18 cellular contexts compared by ENCODE assay signal in the genomic region with DNA sequence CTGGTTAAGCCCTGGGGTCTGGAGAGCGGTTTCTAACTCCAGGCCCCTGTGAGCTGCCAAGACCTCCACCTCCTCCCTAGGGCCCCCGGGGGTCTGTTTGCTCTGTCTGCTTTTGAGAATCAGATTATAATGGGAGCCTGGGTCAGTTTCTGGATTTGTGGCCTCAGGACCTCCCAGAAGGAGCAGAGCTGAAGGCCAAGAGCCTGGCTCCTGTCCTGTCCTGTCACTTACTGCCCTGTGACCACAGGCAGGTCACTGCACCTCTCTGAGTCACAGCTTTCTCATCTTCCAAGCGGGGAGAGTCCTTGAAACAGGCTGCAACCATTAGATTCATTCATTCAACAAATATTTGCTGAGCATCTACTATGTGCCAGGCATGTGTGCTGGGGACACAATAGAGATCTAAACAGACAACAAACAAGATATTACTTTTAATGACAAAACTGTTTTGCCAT.
DNase-seq lines count a peak whose midpoint lies in the region; ATAC-seq and TF ChIP-seq lines count a peak whose summit lies in the region.
"Had no signal": no experiment of that assay in that cellular context is flagged by ENCODE, and none has a peak within 500 bp of the region (broad histone marks: within the 10 kb centered on the region; RNA-seq: fewer than 3 reads in every experiment).

No MANE protein-coding gene starts in this region.

- H3K4me1 ChIP-seq in mammary epithelial cell (ENCODE audit: insufficient read depth, low read length), result peaks cover 7% of the 10 kb centered on the region

- POLR2A ChIA-PET in MCF 10A (lab: Yijun Ruan, JAX), result no interaction called here

- in situ Hi-C loops in mammary epithelial cell (cut with MboI; ENCODE audit: low sequenced_read_pairs in 2 of 2), result loop anchor here in 1 of 2 donors (10.0 kb wide), 1 partner anchor 192 kb away; no protein-coding TSS in a partner anchor

- H3K4me2 ChIP-seq in mammary epithelial cell (ENCODE audit: insufficient read depth, low read depth, low read length), result no peak overlapping the region

- intact Hi-C loops in mammary epithelial cell (cut with micrococcal nuclease), result no loop called here
- intact Hi-C loops in MCF 10A (cut with micrococcal nuclease), result no loop called here

- H3K36me3 ChIP-seq in mammary epithelial cell (ENCODE audit: insufficient read depth, low read length), result no peaks in the 10 kb centered on the region

- H3K36me3 Mint-ChIP-seq in MCF 10A (ENCODE audit: insufficient read depth, unreplicated experiment) (no peaks in the 10 kb centered on the region), type B pancreatic cell (no peaks in the 10 kb centered on the region)

- no peaks in the 10 kb centered on the region for H4K20me1 ChIP-seq in mammary epithelial cell (ENCODE audit: insufficient read depth, low read length)

- H3K27ac Mint-ChIP-seq in MCF 10A (ENCODE audit: low read depth, unreplicated experiment), result no peak overlapping the region
- H3K27ac Mint-ChIP-seq in type B pancreatic cell, result peak overlapping the region; percentile 32

- 47% methylated on average over 3 of the region's 3 CpGs for whole genome bisulfite sequencing in mammary epithelial cell (ENCODE audit: low coverage, missing lambda C conversion rate)

- no peak overlapping the region for H2AFZ ChIP-seq in mammary epithelial cell (ENCODE audit: low read depth, low read length)

- H3K9me3 Mint-ChIP-seq in MCF 10A (ENCODE audit: unreplicated experiment) (no peaks in the 10 kb centered on the region), type B pancreatic cell (no peaks in the 10 kb centered on the region)

- no peaks in the 10 kb centered on the region for H3K9me3 ChIP-seq in mammary epithelial cell (replicated peaks; ENCODE audit: insufficient read depth, low read length)

- no peaks in the 10 kb centered on the region for H3K27me3 ChIP-seq in mammary epithelial cell (ENCODE audit: insufficient read depth, low read length)

- no peak overlapping the region for H3K27ac ChIP-seq in mammary epithelial cell (ENCODE audit: insufficient read depth, low read depth, low read length)
- H3K27ac ChIP-seq: C4-2B, HL-60 had no signal

- CTCF ChIA-PET in mammary epithelial cell (lab: Charles Lee; ENCODE audit: low non-redundant PET) (no interaction called here), MCF 10A (lab: Yijun Ruan, JAX) (interaction anchor here (0.6 to 1.6 kb wide), 4 partner anchors 16 to 278 kb away, joined by 3 to 5 read pairs (median 3); no protein-coding TSS in a partner anchor)

- no peak overlapping the region for H3K4me3 ChIP-seq in mammary epithelial cell (replicated peaks in 1 of 3; ENCODE audit: insufficient read depth in 1 of 3, low read depth in 2 of 3, low read length in 3 of 3)

- dilution Hi-C loops in mammary epithelial cell (cut with HindIII; ENCODE audit: low sequenced_read_pairs), result no loop called here

- DNase-seq in mammary epithelial cell (peak; percentile 33), MCF 10A (ENCODE audit: unreplicated experiment) (no peak), OCI-M1 (lab: John Stamatoyannopoulos, UW) (peak; percentile 56), hepatic stellate cell (ENCODE audit: low spot score) (peak; percentile 52), type B pancreatic cell (ENCODE audit: extremely low spot score, unreplicated experiment) (no peak), NCI-H2227 (lab: John Stamatoyannopoulos, UW; ENCODE audit: unreplicated experiment) (no peak)
- DNase-seq: 8988T, MV-4-11, NCI-H1417, NCI-H1930, NCI-H2171 treated with DMSO at 0.1 percent for 48 hours, NCI-H774 had no signal

- H3K4me1 Mint-ChIP-seq in MCF 10A (ENCODE audit: insufficient read depth, unreplicated experiment), result no peaks in the 10 kb centered on the region
- no peaks in the 10 kb centered on the region for H3K4me1 Mint-ChIP-seq in type B pancreatic cell (ENCODE audit: unreplicated experiment)

- H3K79me2 ChIP-seq in mammary epithelial cell (ENCODE audit: insufficient read depth, low read length), result no peaks in the 10 kb centered on the region

- peaks cover 18% of the 10 kb centered on the region for H3K27me3 Mint-ChIP-seq in MCF 10A (ENCODE audit: insufficient read depth, unreplicated experiment)
- peaks cover 12% of the 10 kb centered on the region for H3K27me3 Mint-ChIP-seq in type B pancreatic cell

- BruUV-seq in mammary epithelial cell (replicated peaks; lab: Mats Ljungman, UMichigan) (no TSS peak), MCF 10A (replicated peaks; lab: Mats Ljungman, UMichigan) (no TSS peak)

- ATAC-seq in GM21529 (IDR thresholded peaks at IDR 0.05; ENCODE audit: unreplicated experiment) (no peak), HG03457 (IDR thresholded peaks at IDR 0.05; ENCODE audit: unreplicated experiment) (no peak)
- ATAC-seq: Panc1, Right ventricle myocardium inferior had no signal

- no peak overlapping the region for H3K4me3 Mint-ChIP-seq in MCF 10A (ENCODE audit: unreplicated experiment)
- H3K4me3 Mint-ChIP-seq in type B pancreatic cell, result no peak overlapping the region

- TF ChIP-seq CTCF in mammary epithelial cell (conservative IDR thresholded peaks at IDR 0.05 in 1 of 2, IDR thresholded peaks at IDR 0.05 in 1 of 2; ENCODE audit: extremely low read depth in 1 of 2, insufficient read depth in 1 of 2, low read depth in 1 of 2, low read length in 2 of 2) (no peak), MCF 10A (IDR thresholded peaks at IDR 0.05; ENCODE audit: unreplicated experiment) (no peak), type B pancreatic cell (conservative IDR thresholded peaks at IDR 0.05) (no peak)

- no peak overlapping the region for H3K9ac ChIP-seq in mammary epithelial cell (ENCODE audit: insufficient read depth, low read length)

Comparison
In these comparisons a context has a peak if more than half of its experiments do, and no peak if none do; other contexts are left out.
1. DNase-seq: peak in mammary epithelial cell (single experiment), OCI-M1 (single experiment) and hepatic stellate cell (single experiment); none in MCF 10A (single experiment), type B pancreatic cell (single experiment) and NCI-H2227 (single experiment).